Comparison of ENCODE assay signal across 8 cellular contexts in genomic region chr22:31637938-31638618, GRCh38. TPM values are rescaled to one million over a fixed set of nuclear protein-coding genes. Genes with fewer than 3 reads are reported as not detected.
DNase-seq lines count a peak whose midpoint lies in the region; ATAC-seq and TF ChIP-seq lines count a peak whose summit lies in the region.

No MANE protein-coding gene starts in this region.

- no peaks in the 10 kb centered on the region for H3K9me3 ChIP-seq in CD4-positive, alpha-beta T cell (ENCODE audit: control insufficient read depth, low read length)
- no peaks in the 10 kb centered on the region for H3K9me3 ChIP-seq in hepatocyte (ENCODE audit: low read depth)

- H3K27ac Mint-ChIP-seq in CD4-positive, alpha-beta T cell, result peak overlapping the region; percentile 75

- no peaks in the 10 kb centered on the region for H3K9me3 Mint-ChIP-seq in CD4-positive, alpha-beta T cell

- H3K27me3 ChIP-seq in CD4-positive, alpha-beta T cell (ENCODE audit: control insufficient read depth, insufficient read depth, low read length), result no peaks in the 10 kb centered on the region
- no peaks in the 10 kb centered on the region for H3K27me3 ChIP-seq in hepatocyte

- CTCF ChIA-PET in CD4-positive, alpha-beta T cell (lab: Charles Lee), result interaction anchor here (1.0 kb wide), 1 partner anchor 81 kb away, joined by 4 read pairs; no protein-coding TSS in a partner anchor

- no peaks in the 10 kb centered on the region for H4K20me1 ChIP-seq in hepatocyte (ENCODE audit: insufficient read depth, poor library complexity, severe bottlenecking)

- H3K36me3 ChIP-seq in hepatocyte (replicated peaks; ENCODE audit: insufficient read depth, low read depth), result no peaks in the 10 kb centered on the region

- H3K36me3 Mint-ChIP-seq in CD4-positive, alpha-beta T cell (ENCODE audit: low read depth), result peaks cover 12% of the 10 kb centered on the region

- H3K27me3 Mint-ChIP-seq in CD4-positive, alpha-beta T cell, result no peaks in the 10 kb centered on the region

- intact Hi-C loops in CD4-positive, alpha-beta T cell (cut with DNase I, micrococcal nuclease), result no loop called here
- intact Hi-C loops in posterior vena cava (cut with DNase I), result no loop called here

- no peak for TF ChIP-seq CTCF in CD4-positive, alpha-beta T cell (IDR thresholded peaks at IDR 0.05)
- no peak for TF ChIP-seq CTCF in hepatocyte (IDR thresholded peaks at IDR 0.05; ENCODE audit: poor library complexity)

- no peak overlapping the region for H3K27ac ChIP-seq in CD4-positive, alpha-beta T cell (ENCODE audit: low read depth, low read length)
- H3K27ac ChIP-seq in epithelial cell of prostate, result peak overlapping the region; percentile 13
- no peak overlapping the region for H3K27ac ChIP-seq in hepatocyte

- no peaks in the 10 kb centered on the region for H3K9me2 ChIP-seq in hepatocyte (replicated peaks; ENCODE audit: insufficient read depth)

- no peak for DNase-seq in CD4-positive, alpha-beta T cell
- DNase-seq in OCI-M1 (lab: John Stamatoyannopoulos, UW) (peak; percentile 80), epithelial cell of prostate (ENCODE audit: low read depth, low spot score) (no peak), posterior vena cava (ENCODE audit: low spot score) (peak; percentile 85), COR-L47 (lab: John Stamatoyannopoulos, UW) (no peak), NCI-H226 (no peak), hepatocyte (ENCODE audit: low spot score) (no peak)

- H3K4me3 ChIP-seq in hepatocyte, result no peak overlapping the region

- WGBS in hepatocyte (ENCODE audit: low lambda C conversion rate, missing lambda C conversion rate), result 95% methylated on average over 11 of the region's 15 CpGs

- peaks cover 40% of the 10 kb centered on the region for H3K4me1 Mint-ChIP-seq in CD4-positive, alpha-beta T cell (ENCODE audit: low read depth)

- H3K4me3 Mint-ChIP-seq in CD4-positive, alpha-beta T cell, result no peak overlapping the region

- H3K4me2 ChIP-seq in hepatocyte, result no peak overlapping the region

- peaks cover 76% of the 10 kb centered on the region for H3K79me2 ChIP-seq in hepatocyte

- POLR2A ChIA-PET in CD4-positive, alpha-beta T cell (lab: Charles Lee), result interaction anchor here (1.4 kb wide), 1 partner anchor 8 kb away, joined by 6 read pairs; no protein-coding TSS in a partner anchor

- ATAC-seq in CD4-positive, alpha-beta T cell (ENCODE audit: poor library complexity), result no peak
- ATAC-seq in GM21423 (IDR thresholded peaks at IDR 0.05; ENCODE audit: unreplicated experiment), result peak; percentile 47

- H2AFZ ChIP-seq in hepatocyte, result no peak overlapping the region

- H3K4me1 ChIP-seq in hepatocyte (ENCODE audit: insufficient read depth), result peaks cover 6% of the 10 kb centered on the region

RNA-seq across cellular contexts. Expression of gene PISD, which starts 23.9 kb away (rescaled TPM):
- total RNA-seq in CD4-positive, alpha-beta T cell, result 10 to 100 TPM; 23.4 to 25.3 TPM
- 10 to 100 TPM; 38.0 to 44.6 TPM for total RNA-seq in posterior vena cava
- total RNA-seq in hepatocyte, result 46.2 and 54.7 TPM in 2 replicates
- 62.9 and 64.0 TPM in 2 replicates for polyA plus RNA-seq in hepatocyte

Comparison
In these comparisons a context has a peak if more than half of its experiments do, and no peak if none do; other contexts are left out.
1. DNase-seq: peak in OCI-M1 (single experiment) and posterior vena cava (single experiment); none in CD4-positive, alpha-beta T cell (0 of 10), epithelial cell of prostate (single experiment), COR-L47 (single experiment), NCI-H226 (single experiment) and hepatocyte (single experiment).